In the genomic region with DNA sequence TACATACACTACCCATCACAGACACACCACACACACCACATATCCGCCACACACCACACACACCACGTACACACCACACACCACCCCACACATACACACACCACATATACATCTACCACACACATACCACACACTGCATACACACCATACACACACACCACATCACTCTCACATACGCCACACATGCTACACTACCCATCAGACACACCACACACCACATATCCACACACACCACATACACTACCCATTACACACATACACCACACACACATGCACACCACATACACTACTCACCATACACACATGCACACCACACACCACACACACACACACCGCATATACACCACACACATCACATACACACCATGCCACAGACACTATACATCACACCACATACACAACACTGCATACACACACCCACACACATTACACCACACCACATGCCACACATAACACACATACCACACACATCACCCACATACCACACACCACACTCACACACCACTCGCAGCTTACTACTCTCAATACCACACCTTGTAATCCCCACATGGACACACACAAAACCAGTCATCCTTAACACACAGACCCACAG, we compare ENCODE assay signal across 35 cellular contexts. TPM values are rescaled to one million over a fixed set of nuclear protein-coding genes. Genes with fewer than 3 reads are reported as not detected.
"Had no signal": no experiment of that assay in that cellular context is flagged by ENCODE, and none has a peak within 500 bp of the region (broad histone marks: within the 10 kb centered on the region; RNA-seq: fewer than 3 reads in every experiment).

No MANE protein-coding gene starts in this region.

- H3K36me3 Mint-ChIP-seq: activated CD4-positive, alpha-beta memory T cell treated with anti-CD3 and anti-CD28 coated beads for 36 hours; natural killer cell treated with Interleukin-12 subunit alpha and Interleukin-12 subunit beta and Interleukin-15 and Interleukin-18, amount 100 ng/mL, for 72 hours had no signal

- H3K27ac Mint-ChIP-seq: activated CD4-positive, alpha-beta memory T cell treated with anti-CD3 and anti-CD28 coated beads for 36 hours; activated CD4-positive, alpha-beta T cell treated with anti-CD3 and anti-CD28 coated beads, Interleukin-2, amount 10 ng/mL, durations not matched to agents 24 days and 14 days; activated naive CD4-positive, alpha-beta T cell treated with anti-CD3 and anti-CD28 coated beads for 36 hours; activated naive CD8-positive, alpha-beta T cell treated with anti-CD3 and anti-CD28 coated beads for 36 hours; activated T-helper 1 cell treated with anti-CD3 and anti-CD28 coated beads, Interleukin-12 subunit alpha, Interleukin-12 subunit beta, Interleukin-2, Interleukin-4 antibody, amounts not matched to agents 30 ng/mL and 10 ng/mL and 1 ng/mL, durations not matched to agents 14 hours and 24 hours and 36 hours; natural killer cell treated with Interleukin-12 subunit alpha and Interleukin-12 subunit beta and Interleukin-15 and Interleukin-18, amount 100 ng/mL, for 72 hours; stimulated activated memory B cell treated with anti-CD40 and anti-IgM and Interleukin-4, amounts not matched to agents 10 μg/mL and 1 μg/mL and 100 μg/mL, for 72 hours; stimulated activated naive CD8-positive, alpha-beta T cell treated with anti-CD3 and anti-CD28 coated beads, Interleukin-15, amount 100 ng/mL, for 72 hours had no signal

- H3K4me3 Mint-ChIP-seq: activated CD4-positive, alpha-beta memory T cell treated with anti-CD3 and anti-CD28 coated beads for 36 hours; activated CD4-positive, alpha-beta T cell treated with anti-CD3 and anti-CD28 coated beads, Interleukin-2, amount 10 ng/mL, durations not matched to agents 24 days and 14 days; activated naive CD4-positive, alpha-beta T cell treated with anti-CD3 and anti-CD28 coated beads for 36 hours; activated naive CD8-positive, alpha-beta T cell treated with anti-CD3 and anti-CD28 coated beads for 36 hours; activated T-helper 1 cell treated with anti-CD3 and anti-CD28 coated beads, Interleukin-12 subunit alpha, Interleukin-12 subunit beta, Interleukin-2, Interleukin-4 antibody, amounts not matched to agents 30 ng/mL and 10 ng/mL and 1 ng/mL, durations not matched to agents 14 hours and 24 hours and 36 hours; central memory CD8-positive, alpha-beta T cell; natural killer cell treated with Interleukin-12 subunit alpha and Interleukin-12 subunit beta and Interleukin-15 and Interleukin-18, amount 100 ng/mL, for 72 hours; stimulated activated memory B cell treated with anti-CD40 and anti-IgM and Interleukin-4, amounts not matched to agents 10 μg/mL and 1 μg/mL and 100 μg/mL, for 72 hours; stimulated activated naive CD8-positive, alpha-beta T cell treated with anti-CD3 and anti-CD28 coated beads, Interleukin-15, amount 100 ng/mL, for 72 hours had no signal

- FAIRE-seq: colon, endometrium, small intestine had no signal

- H3K9me3 ChIP-seq: adrenal gland, esophagus squamous epithelium, heart right ventricle, left lung, lower lobe of right lung, mucosa of descending colon, thyroid gland had no signal

- H3K27ac ChIP-seq: adrenal gland, epithelial cell of prostate, esophagus squamous epithelium, heart right ventricle, left lung, lower lobe of right lung, thyroid gland had no signal

- H3K36me3 ChIP-seq: adrenal gland, esophagus squamous epithelium, heart right ventricle, left lung, lower lobe of right lung, thyroid gland had no signal

- H3K4me3 ChIP-seq: adrenal gland, esophagus squamous epithelium, heart right ventricle, left lung, lower lobe of right lung, mucosa of descending colon, thyroid gland had no signal

- H3K9me3 Mint-ChIP-seq: activated CD4-positive, alpha-beta memory T cell treated with anti-CD3 and anti-CD28 coated beads for 36 hours; activated CD4-positive, alpha-beta T cell treated with anti-CD3 and anti-CD28 coated beads, Interleukin-2, amount 10 ng/mL, durations not matched to agents 24 days and 14 days; activated naive CD4-positive, alpha-beta T cell treated with anti-CD3 and anti-CD28 coated beads for 36 hours; activated naive CD8-positive, alpha-beta T cell treated with anti-CD3 and anti-CD28 coated beads for 36 hours; activated T-helper 1 cell treated with anti-CD3 and anti-CD28 coated beads, Interleukin-12 subunit alpha, Interleukin-12 subunit beta, Interleukin-2, Interleukin-4 antibody, amounts not matched to agents 30 ng/mL and 10 ng/mL and 1 ng/mL, durations not matched to agents 14 hours and 24 hours and 36 hours; central memory CD8-positive, alpha-beta T cell; natural killer cell treated with Interleukin-12 subunit alpha and Interleukin-12 subunit beta and Interleukin-15 and Interleukin-18, amount 100 ng/mL, for 72 hours; stimulated activated memory B cell treated with anti-CD40 and anti-IgM and Interleukin-4, amounts not matched to agents 10 μg/mL and 1 μg/mL and 100 μg/mL, for 72 hours; stimulated activated naive CD8-positive, alpha-beta T cell treated with anti-CD3 and anti-CD28 coated beads, Interleukin-15, amount 100 ng/mL, for 72 hours had no signal

- H3K4me1 ChIP-seq: adrenal gland, lower lobe of right lung, thyroid gland had no signal

- ATAC-seq: heart right ventricle; left lung; lower lobe of right lung; mucosa of descending colon; sciatic nerve; stimulated activated memory B cell treated with anti-CD40 and anti-IgM and Interleukin-4, amounts not matched to agents 10 μg/mL and 1 μg/mL and 100 μg/mL, for 72 hours had no signal

- DNase-seq: activated CD4-positive, alpha-beta memory T cell treated with anti-CD3 and anti-CD28 coated beads for 36 hours; activated CD4-positive, alpha-beta T cell treated with anti-CD3 and anti-CD28 coated beads, Interleukin-2, amount 10 ng/mL, durations not matched to agents 24 days and 14 days; activated CD4-positive, CD25-positive, alpha-beta regulatory T cell treated with anti-CD3 and anti-CD28 coated beads, Interleukin-2, amount 50 U/mL, for 72 hours; activated CD8-positive, alpha-beta memory T cell treated with anti-CD3 and anti-CD28 coated beads, Interleukin-2, amount 50 U/mL, for 4 hours; activated effector memory CD4-positive, alpha-beta T cell treated with anti-CD3 and anti-CD28 coated beads, Interleukin-2, amount 50 U/mL, for 16 hours; activated naive CD4-positive, alpha-beta T cell treated with anti-CD3 and anti-CD28 coated beads for 36 hours; activated naive CD8-positive, alpha-beta T cell treated with anti-CD3 and anti-CD28 coated beads for 36 hours; activated T-cell treated with anti-CD3 and anti-CD28 coated beads, Interleukin-2, amount 50 U/mL, for 1 hour; adrenal gland; dermis blood vessel endothelial cell; effector CD4-positive, alpha-beta T cell; esophagus squamous epithelium; foreskin melanocyte; heart right ventricle; left lung; lower lobe of right lung; mesenchymal stem cell; mucosa of descending colon; small intestine; stimulated activated CD4-positive, alpha-beta T cell treated with anti-CD3 and anti-CD28 coated beads, Interleukin-4, amount 100 ng/mL, for 24 hours; stimulated activated naive CD8-positive, alpha-beta T cell treated with anti-CD3 and anti-CD28 coated beads, Interleukin-15, amount 100 ng/mL, for 72 hours; substantia nigra; T-helper 2 cell; thyroid gland had no signal

RNA-seq across cellular contexts. Expression of a gene that starts 9.5 kb away (rescaled TPM):
- total RNA-seq: adrenal gland, dermis blood vessel endothelial cell, esophagus squamous epithelium, glomerular endothelial cell, myocyte had no signal

RNA-seq across cellular contexts. Expression of a gene that starts 41.7 kb away (rescaled TPM):
- total RNA-seq: osteocyte had no signal
